In the genomic region with DNA sequence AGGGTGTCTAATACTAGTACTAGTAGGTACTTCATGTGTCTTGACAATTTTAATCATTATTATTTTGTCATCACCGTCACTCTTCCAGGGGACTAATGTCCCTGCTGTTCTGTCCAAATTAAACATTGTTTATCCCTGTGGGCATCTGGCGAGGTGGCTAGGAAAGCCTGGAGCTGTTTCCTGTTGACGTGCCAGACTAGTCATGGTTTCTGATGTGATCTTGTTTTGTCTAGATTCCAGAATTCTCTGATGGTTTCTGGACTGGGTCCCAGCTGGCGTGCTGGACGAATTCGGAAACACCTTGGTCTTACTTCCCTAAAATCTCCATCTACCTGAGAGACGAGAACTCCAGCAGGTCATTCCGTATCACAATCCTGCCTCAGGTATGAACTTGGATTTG, we compare ENCODE assay signal across 18 cellular contexts.
DNase-seq lines count a peak whose midpoint lies in the region; ATAC-seq and TF ChIP-seq lines count a peak whose summit lies in the region.
"Had no signal": no experiment of that assay in that cellular context is flagged by ENCODE, and none has a peak within 500 bp of the region (broad histone marks: within the 10 kb centered on the region; RNA-seq: fewer than 3 reads in every experiment).

No MANE protein-coding gene starts in this region.

- H3K27ac ChIP-seq in gastrocnemius medialis, result peak overlapping the region; percentile 24 to 73 (median 66)

- TF ChIP-seq CTCF in LNCaP clone FGC (IDR thresholded peaks at IDR 0.05; ENCODE audit: control insufficient read depth, extremely low read depth, insufficient read depth) (no peak), fibroblast of mammary gland (conservative IDR thresholded peaks at IDR 0.05; ENCODE audit: control insufficient read depth, insufficient read depth, low read depth, low read length) (no peak), gastrocnemius medialis (IDR thresholded peaks at IDR 0.05 in 4 of 5, conservative IDR thresholded peaks at IDR 0.05 in 1 of 5) (no peak)

- DNase-seq in LNCaP clone FGC (ENCODE audit: low read depth) (peak; percentile 87), astrocyte of the hippocampus (ENCODE audit: low read depth, low spot score) (peak; percentile 80), fibroblast of mammary gland (ENCODE audit: low read depth) (peak; percentile 60), gastrocnemius medialis (no peak), NOMO-1 treated with dmso at 0.1 percent for 144 hours (lab: John Stamatoyannopoulos, UW; ENCODE audit: unreplicated experiment) (no peak), globus pallidus (ENCODE audit: low spot score) (no peak)
- DNase-seq: activated naive CD4-positive, alpha-beta T cell treated with anti-CD3 and anti-CD28 coated beads, Interleukin-2, amount 10 ng/mL, durations not matched to agents 7 days and 5 days; BE2C; caudate nucleus; DMS53; NCI-H1092; NCI-H446 treated with DMSO at 0.1 percent for 48 hours; OCI-M1; SW 1271 had no signal

- peak in 1 of 2 donors; percentile 8 for TF ChIP-seq POLR2A in gastrocnemius medialis (IDR thresholded peaks at IDR 0.05)

- H3K27me3 ChIP-seq in gastrocnemius medialis, result no peaks in the 10 kb centered on the region
- H3K27me3 ChIP-seq: BE2C had no signal

- no peaks in the 10 kb centered on the region for H3K9me3 ChIP-seq in gastrocnemius medialis

- no peaks in the 10 kb centered on the region for H3K4me1 ChIP-seq in gastrocnemius medialis
- H3K4me1 ChIP-seq: BE2C had no signal

- peaks cover 0 to 21% of the 10 kb centered on the region in 2 donors for H3K36me3 ChIP-seq in gastrocnemius medialis
- H3K36me3 ChIP-seq: BE2C had no signal

- in situ Hi-C loops in gastrocnemius medialis (cut with MboI; ENCODE audit: low sequenced_read_pairs in 4 of 4), result no loop called here

- H3K4me3 ChIP-seq in LNCaP clone FGC (ENCODE audit: low read depth, low read length) (no peak overlapping the region), fibroblast of mammary gland (ENCODE audit: control insufficient read depth, low read depth, low read length) (no peak overlapping the region), gastrocnemius medialis (no peak overlapping the region)
- H3K4me3 ChIP-seq: lung, skin epidermis had no signal

- intact Hi-C loops in gastrocnemius medialis (cut with DNase I; ENCODE audit: low total_unique reads), result no loop called here

- peak; percentile 50 to 66 for ATAC-seq in gastrocnemius medialis
- ATAC-seq in HG02759 (IDR thresholded peaks at IDR 0.05; ENCODE audit: unreplicated experiment), result no peak
- no peak for ATAC-seq in GM18498 (IDR thresholded peaks at IDR 0.05; ENCODE audit: unreplicated experiment)

Comparison
In these comparisons a context has a peak if more than half of its experiments do, and no peak if none do; other contexts are left out.
1. DNase-seq: peak in LNCaP clone FGC (single experiment), astrocyte of the hippocampus (single experiment) and fibroblast of mammary gland (single experiment); none in gastrocnemius medialis (0 of 2), NOMO-1 treated with dmso at 0.1 percent for 144 hours (single experiment) and globus pallidus (single experiment).
2. ATAC-seq: peak in gastrocnemius medialis (2 of 2); none in HG02759 (single experiment) and GM18498 (single experiment).